Comparison of ENCODE assay signal across 17 cellular contexts in the genomic region with DNA sequence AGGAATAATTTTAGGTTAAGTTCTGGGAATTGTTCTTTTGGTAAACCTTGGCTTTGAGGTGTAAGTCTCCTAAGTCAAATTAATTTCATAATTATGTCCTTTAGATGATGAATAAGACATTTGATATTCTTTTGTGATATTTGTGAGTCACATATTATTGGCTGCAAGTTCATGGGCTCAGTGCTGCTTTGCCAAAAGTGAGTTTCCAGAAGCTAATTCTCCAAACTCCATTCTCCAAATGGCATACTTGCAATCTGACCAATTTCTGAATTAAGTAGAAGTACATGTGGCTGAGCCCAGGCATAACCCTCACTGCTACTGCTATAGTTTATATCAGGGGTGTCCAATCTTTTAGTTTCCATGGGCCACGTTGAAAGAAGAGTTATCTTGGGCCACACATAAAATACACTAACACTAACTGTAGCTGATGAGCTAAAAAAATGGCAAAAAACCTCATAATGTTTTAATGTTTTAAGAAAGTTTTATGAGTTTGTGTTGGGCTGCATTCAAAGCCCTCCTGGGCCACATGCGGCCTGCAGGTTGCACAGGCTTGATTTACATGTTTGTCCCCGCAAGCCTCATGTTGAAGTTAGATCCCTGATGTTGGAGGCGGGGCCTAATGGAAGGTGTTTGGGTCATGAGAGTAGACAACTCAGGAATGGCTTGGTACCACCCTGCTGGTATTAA.
DNase-seq lines count a peak whose midpoint lies in the region; ATAC-seq and TF ChIP-seq lines count a peak whose summit lies in the region.
"Had no signal": no experiment of that assay in that cellular context is flagged by ENCODE, and none has a peak within 500 bp of the region (broad histone marks: within the 10 kb centered on the region; RNA-seq: fewer than 3 reads in every experiment).

No MANE protein-coding gene starts in this region.

- H3K36me3 Mint-ChIP-seq in nephron progenitor cell (ENCODE audit: low read depth): no peaks in the 10 kb centered on the region
- no peaks in the 10 kb centered on the region for H3K36me3 Mint-ChIP-seq in stimulated activated naive B cell treated with anti-CD40 and anti-IgM and Interleukin-4, amounts not matched to agents 10 μg/mL and 1 μg/mL and 100 μg/mL, for 72 hours
- H3K36me3 Mint-ChIP-seq: CD8-positive, alpha-beta memory T cell had no signal

- H3K36me3 ChIP-seq in left ventricle myocardium inferior: no peaks in the 10 kb centered on the region
- H3K36me3 ChIP-seq: BLaER1 treated with 17β-estradiol and CSF1 and Interleukin-3, amounts not matched to agents 10 nM and 100 nM had no signal

- in situ Hi-C loops in astrocyte of the spinal cord (cut with HindIII; ENCODE audit: low sequenced_read_pairs): no loop called here

- no peak for TF ChIP-seq CTCF in left ventricle myocardium inferior (IDR thresholded peaks at IDR 0.05; ENCODE audit: borderline replicate concordance)
- TF ChIP-seq CTCF in astrocyte of the spinal cord (IDR thresholded peaks at IDR 0.05; ENCODE audit: low read depth, low read length): no peak
- TF ChIP-seq CTCF in nephron progenitor cell (IDR thresholded peaks at IDR 0.05): no peak

- H3K9me3 ChIP-seq in left ventricle myocardium inferior (replicated peaks): peaks cover under 1% of the 10 kb centered on the region
- H3K9me3 ChIP-seq: BLaER1 treated with 17β-estradiol and CSF1 and Interleukin-3, amounts not matched to agents 10 nM and 100 nM had no signal

- H3K27me3 ChIP-seq in left ventricle myocardium inferior (ENCODE audit: low read depth): no peaks in the 10 kb centered on the region
- H3K27me3 ChIP-seq: BLaER1 treated with 17β-estradiol and CSF1 and Interleukin-3, amounts not matched to agents 10 nM and 100 nM had no signal

- peaks cover 4% of the 10 kb centered on the region for H3K4me1 ChIP-seq in left ventricle myocardium inferior
- H3K4me1 ChIP-seq: BLaER1 treated with 17β-estradiol and CSF1 and Interleukin-3, amounts not matched to agents 10 nM and 100 nM had no signal

- peaks cover 10% of the 10 kb centered on the region for H3K9me3 Mint-ChIP-seq in nephron progenitor cell
- peaks cover 0 to 2% of the 10 kb centered on the region in 2 donors for H3K9me3 Mint-ChIP-seq in stimulated activated naive B cell treated with anti-CD40 and anti-IgM and Interleukin-4, amounts not matched to agents 10 μg/mL and 1 μg/mL and 100 μg/mL, for 72 hours

- peaks cover 25% of the 10 kb centered on the region for H3K4me1 Mint-ChIP-seq in nephron progenitor cell
- H3K4me1 Mint-ChIP-seq in stimulated activated naive B cell treated with anti-CD40 and anti-IgM and Interleukin-4, amounts not matched to agents 10 μg/mL and 1 μg/mL and 100 μg/mL, for 72 hours: no peaks in the 10 kb centered on the region
- H3K4me1 Mint-ChIP-seq: CD8-positive, alpha-beta memory T cell had no signal

- H3K4me3 ChIP-seq in left ventricle myocardium inferior (no peak overlapping the region), astrocyte of the spinal cord (ENCODE audit: low read depth, low read length) (no peak overlapping the region)
- H3K4me3 ChIP-seq: BLaER1 treated with 17β-estradiol and CSF1 and Interleukin-3, amounts not matched to agents 10 nM and 100 nM had no signal

- H3K4me3 Mint-ChIP-seq in nephron progenitor cell: no peak overlapping the region
- H3K4me3 Mint-ChIP-seq in stimulated activated naive B cell treated with anti-CD40 and anti-IgM and Interleukin-4, amounts not matched to agents 10 μg/mL and 1 μg/mL and 100 μg/mL, for 72 hours: no peak overlapping the region
- H3K4me3 Mint-ChIP-seq: CD8-positive, alpha-beta memory T cell had no signal

- intact Hi-C loops in left ventricle myocardium superior (cut with micrococcal nuclease): no loop called here
- intact Hi-C loops in left ventricle myocardium inferior (cut with micrococcal nuclease): no loop called here
- intact Hi-C loops in left colon (cut with DNase I, micrococcal nuclease): no loop called here

- ATAC-seq in left ventricle myocardium superior: peak; percentile 19
- ATAC-seq in left colon: no peak
- ATAC-seq in HG03565 (IDR thresholded peaks at IDR 0.05; ENCODE audit: unreplicated experiment): no peak
- ATAC-seq in stimulated activated naive B cell treated with anti-CD40 and anti-IgM and Interleukin-4, amounts not matched to agents 10 μg/mL and 1 μg/mL and 100 μg/mL, for 72 hours (replicated peaks): no peak

- no peak for DNase-seq in left ventricle myocardium superior
- DNase-seq in left ventricle myocardium inferior: no peak
- DNase-seq in astrocyte of the spinal cord (ENCODE audit: low read depth, low spot score): peak; percentile 43
- peak; percentile 5 for DNase-seq in nephron progenitor cell
- no peak for DNase-seq in left colon
- no peak for DNase-seq in T-helper 1 cell
- no peak for DNase-seq in stimulated activated naive B cell treated with anti-CD40 and anti-IgM and Interleukin-4, amounts not matched to agents 10 μg/mL and 1 μg/mL and 100 μg/mL, for 72 hours
- DNase-seq: 8988T; CD8-positive, alpha-beta memory T cell; DMS79; KG1; NCI-H1105 treated with DMSO at 0.1 percent for 48 hours; NCI-H1930; NCI-H526 treated with DMSO at 0.1 percent for 48 hours; SIG-M5 had no signal

- H3K27ac ChIP-seq in left ventricle myocardium inferior (replicated peaks): no peak overlapping the region
- H3K27ac ChIP-seq: BLaER1 treated with 17β-estradiol and CSF1 and Interleukin-3, amounts not matched to agents 10 nM and 100 nM had no signal

- H3K27me3 Mint-ChIP-seq in nephron progenitor cell (ENCODE audit: low read depth, poor library complexity): peaks cover 9% of the 10 kb centered on the region
- peaks cover 0 to 4% of the 10 kb centered on the region in 2 donors for H3K27me3 Mint-ChIP-seq in stimulated activated naive B cell treated with anti-CD40 and anti-IgM and Interleukin-4, amounts not matched to agents 10 μg/mL and 1 μg/mL and 100 μg/mL, for 72 hours
- H3K27me3 Mint-ChIP-seq: CD8-positive, alpha-beta memory T cell had no signal

- H3K27ac Mint-ChIP-seq in nephron progenitor cell: no peak overlapping the region
- no peak overlapping the region for H3K27ac Mint-ChIP-seq in stimulated activated naive B cell treated with anti-CD40 and anti-IgM and Interleukin-4, amounts not matched to agents 10 μg/mL and 1 μg/mL and 100 μg/mL, for 72 hours
- H3K27ac Mint-ChIP-seq: CD8-positive, alpha-beta memory T cell had no signal

Comparison
In these comparisons a context has a peak if more than half of its experiments do, and no peak if none do; other contexts are left out.
1. DNase-seq: peak in astrocyte of the spinal cord (single experiment) and nephron progenitor cell (single experiment); none in left ventricle myocardium superior (single experiment), left ventricle myocardium inferior (single experiment), left colon (0 of 2), T-helper 1 cell (0 of 5) and stimulated activated naive B cell treated with anti-CD40 and anti-IgM and Interleukin-4, amounts not matched to agents 10 μg/mL and 1 μg/mL and 100 μg/mL, for 72 hours (single experiment).